9 cellular contexts compared by ENCODE assay signal in the genomic region with DNA sequence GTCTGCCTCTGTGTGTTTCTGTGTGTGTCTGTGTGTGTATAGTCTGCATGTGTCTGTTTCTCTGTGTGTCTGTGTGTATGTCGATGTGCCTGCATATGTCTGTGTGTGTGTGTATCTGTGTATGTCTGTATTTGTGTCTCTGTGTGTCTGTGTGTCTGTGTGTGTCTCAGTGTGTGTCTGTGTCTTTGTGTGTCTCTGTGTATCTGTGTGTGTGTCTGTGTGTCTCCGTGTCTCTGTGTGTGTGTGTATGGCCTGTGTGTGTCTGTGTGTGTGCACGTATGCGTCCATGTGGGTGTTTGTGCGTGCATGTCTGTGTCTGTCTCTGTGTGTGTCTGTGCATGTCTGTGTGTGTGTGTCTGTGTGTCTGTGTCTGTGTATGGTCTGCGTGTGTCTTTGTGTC. TPM values are rescaled to one million over a fixed set of nuclear protein-coding genes. Genes with fewer than 3 reads are reported as not detected.
DNase-seq lines count a peak whose midpoint lies in the region; TF ChIP-seq lines count a peak whose summit lies in the region.
"Had no signal": no experiment of that assay in that cellular context is flagged by ENCODE, and none has a peak within 500 bp of the region (broad histone marks: within the 10 kb centered on the region; RNA-seq: fewer than 3 reads in every experiment).

No MANE protein-coding gene starts in this region.

- H3K14ac ChIP-seq in neuronal stem cell (ENCODE audit: low read length): no peak overlapping the region

- no peaks in the 10 kb centered on the region for H3K4me1 ChIP-seq in BE2C
- H3K4me1 ChIP-seq in HUES6 (ENCODE audit: control insufficient read depth, insufficient read depth, low read length): peaks cover 11% of the 10 kb centered on the region
- peaks cover 5 to 14% of the 10 kb centered on the region in 2 donors for H3K4me1 ChIP-seq in neuronal stem cell (ENCODE audit: control insufficient read depth in 2 of 2, insufficient read depth in 1 of 2, low read depth in 1 of 2, low read length in 2 of 2)

- no peak overlapping the region for H3K4ac ChIP-seq in neuronal stem cell (ENCODE audit: low read length)

- peak overlapping the region; percentile 88 for H2AFZ ChIP-seq in neuronal stem cell (ENCODE audit: low read length)

- H3K4me3 Mint-ChIP-seq in activated T-cell treated with anti-CD3 and anti-CD28 coated beads, Interleukin-2, amount 50 U/mL, for 24 hours: no peak overlapping the region
- H3K4me3 Mint-ChIP-seq: activated naive CD8-positive, alpha-beta T cell had no signal

- no peaks in the 10 kb centered on the region for H3K36me3 ChIP-seq in BE2C
- no peaks in the 10 kb centered on the region for H3K36me3 ChIP-seq in HUES6 (ENCODE audit: control insufficient read depth, insufficient read depth, low read length)
- no peaks in the 10 kb centered on the region for H3K36me3 ChIP-seq in neuronal stem cell (replicated peaks in 1 of 2; ENCODE audit: control insufficient read depth in 2 of 2, insufficient read depth in 2 of 2, low read length in 2 of 2)

- H2AK5ac ChIP-seq in neuronal stem cell (ENCODE audit: low read depth, low read length): no peak overlapping the region

- no peak overlapping the region for H2BK5ac ChIP-seq in neuronal stem cell (ENCODE audit: low read length)

- H3K27ac Mint-ChIP-seq in activated T-cell treated with anti-CD3 and anti-CD28 coated beads, Interleukin-2, amount 50 U/mL, for 24 hours: no peak overlapping the region
- H3K27ac Mint-ChIP-seq: activated naive CD8-positive, alpha-beta T cell had no signal

- H3K27me3 Mint-ChIP-seq in activated T-cell treated with anti-CD3 and anti-CD28 coated beads, Interleukin-2, amount 50 U/mL, for 24 hours: no peaks in the 10 kb centered on the region
- H3K27me3 Mint-ChIP-seq: activated naive CD8-positive, alpha-beta T cell had no signal

- H3K27ac ChIP-seq in HUES6 (ENCODE audit: low read depth, low read length) (no peak overlapping the region), neuronal stem cell (replicated peaks; ENCODE audit: low read length) (no peak overlapping the region)

- DNase-seq in BE2C (no peak), epithelial cell of esophagus (ENCODE audit: low read depth) (no peak), neuronal stem cell (ENCODE audit: low spot score) (no peak), NCI-H2227 (lab: John Stamatoyannopoulos, UW; ENCODE audit: unreplicated experiment) (no peak), GM10266 (ENCODE audit: extremely low spot score) (no peak), GOT3 (lab: John Stamatoyannopoulos, UW) (no peak)
- DNase-seq in activated T-cell treated with anti-CD3 and anti-CD28 coated beads, Interleukin-2, amount 50 U/mL, for 24 hours: no peak

- H4K91ac ChIP-seq in neuronal stem cell (ENCODE audit: low read depth, low read length, poor library complexity): peak overlapping the region; percentile 49

- H3K9me3 ChIP-seq in BE2C (no peaks in the 10 kb centered on the region), HUES6 (ENCODE audit: control insufficient read depth, insufficient read depth, low read depth, low read length) (no peaks in the 10 kb centered on the region), neuronal stem cell (replicated peaks in 1 of 2; ENCODE audit: control insufficient read depth in 2 of 2, insufficient read depth in 1 of 2, low read depth in 1 of 2, low read length in 2 of 2) (peaks cover 0 to 3% of the 10 kb centered on the region in 2 donors)

- no peaks in the 10 kb centered on the region for H3K36me3 Mint-ChIP-seq in activated T-cell treated with anti-CD3 and anti-CD28 coated beads, Interleukin-2, amount 50 U/mL, for 24 hours (ENCODE audit: low read depth)
- H3K36me3 Mint-ChIP-seq: activated naive CD8-positive, alpha-beta T cell had no signal

- peak overlapping the region; percentile 86 for H3K4me3 ChIP-seq in BE2C (ENCODE audit: low read depth, low read length)
- peak overlapping the region; percentile 67 for H3K4me3 ChIP-seq in HUES6 (ENCODE audit: low read depth, low read length)
- H3K4me3 ChIP-seq in epithelial cell of esophagus (ENCODE audit: low read length): peak overlapping the region; percentile 77
- peak overlapping the region; percentile 52 to 78 for H3K4me3 ChIP-seq in neuronal stem cell (ENCODE audit: low read length in 2 of 2)

- no peak overlapping the region for H3K18ac ChIP-seq in neuronal stem cell (ENCODE audit: low read length)

- peak overlapping the region; percentile 9 for H3K23ac ChIP-seq in neuronal stem cell (ENCODE audit: low read depth, low read length, poor library complexity)

- TF ChIP-seq CTCF in BE2C (IDR thresholded peaks at IDR 0.05; ENCODE audit: low read depth, low read length) (no peak), epithelial cell of esophagus (IDR thresholded peaks at IDR 0.05; ENCODE audit: insufficient read depth, low read depth, low read length, missing control alignments) (no peak), GM10266 (IDR thresholded peaks at IDR 0.05; ENCODE audit: control insufficient read depth, insufficient read depth, low read depth, missing control alignments) (no peak)

- H3K9ac ChIP-seq in HUES6 (ENCODE audit: low read length): peak overlapping the region; percentile 84
- peak overlapping the region; percentile 85 for H3K9ac ChIP-seq in neuronal stem cell (ENCODE audit: low read depth, low read length, poor library complexity)

- H4K8ac ChIP-seq in neuronal stem cell (ENCODE audit: low read depth, low read length): peak overlapping the region; percentile 45

- peaks cover 5% of the 10 kb centered on the region for H3K79me1 ChIP-seq in neuronal stem cell (ENCODE audit: low read depth, low read length)

- peak overlapping the region; percentile 66 for H2BK12ac ChIP-seq in neuronal stem cell (ENCODE audit: low read length)

- H3K4me2 ChIP-seq in neuronal stem cell (ENCODE audit: insufficient read depth, low read length, poor library complexity, severe bottlenecking): peak overlapping the region; percentile 63

- H2BK15ac ChIP-seq in neuronal stem cell (ENCODE audit: low read length): no peak overlapping the region

- no peak overlapping the region for H2BK120ac ChIP-seq in neuronal stem cell (ENCODE audit: low read depth, low read length)

- peaks cover 23% of the 10 kb centered on the region for H3K4me1 Mint-ChIP-seq in activated T-cell treated with anti-CD3 and anti-CD28 coated beads, Interleukin-2, amount 50 U/mL, for 24 hours (ENCODE audit: low read depth)

- H3K27me3 ChIP-seq in BE2C: no peaks in the 10 kb centered on the region
- peaks cover 9% of the 10 kb centered on the region for H3K27me3 ChIP-seq in HUES6 (ENCODE audit: control insufficient read depth, insufficient read depth, low read length)
- H3K27me3 ChIP-seq in neuronal stem cell (ENCODE audit: control insufficient read depth in 3 of 3, insufficient read depth in 3 of 3, low read depth in 1 of 3, low read length in 3 of 3): peaks cover 0 to 6% (median 2%) of the 10 kb centered on the region in 3 experiments

- no CpG with 5 or more reads among the region's 6 CpGs for WGBS in neuronal stem cell (ENCODE audit: extremely low coverage in 2 of 2, insufficient read length in 2 of 2, insufficient replicate concordance in 1 of 2), 2 donors

- H3K9me3 Mint-ChIP-seq in activated T-cell treated with anti-CD3 and anti-CD28 coated beads, Interleukin-2, amount 50 U/mL, for 24 hours: no peaks in the 10 kb centered on the region

RNA-seq across cellular contexts. Expression of a gene that starts 0.4 kb away (rescaled TPM):
- 10.3 TPM for polyA plus RNA-seq in BE2C (2012; ENCODE audit: insufficient read depth, insufficient read length, low read depth)
- 3.0 TPM for polyA plus RNA-seq in neuronal stem cell (2013, experiment 1 of 2)
- polyA plus RNA-seq in neuronal stem cell (2013, experiment 2 of 2): 3.3 TPM

RNA-seq across cellular contexts. Expression of a gene that starts 23.8 kb away (rescaled TPM):
- polyA plus RNA-seq in BE2C (2012; ENCODE audit: insufficient read depth, insufficient read length, low read depth): 2,504 TPM
- 860 TPM for polyA plus RNA-seq in neuronal stem cell (2013, experiment 1 of 2)
- polyA plus RNA-seq in neuronal stem cell (2013, experiment 2 of 2): 866 TPM

RNA-seq across cellular contexts. Expression of a gene that starts 26.0 kb away (rescaled TPM):
- polyA plus RNA-seq in BE2C (2012; ENCODE audit: insufficient read depth, insufficient read length, low read depth): 116 TPM
- 25.3 TPM for polyA plus RNA-seq in neuronal stem cell (2013, experiment 1 of 2)
- 26.7 TPM for polyA plus RNA-seq in neuronal stem cell (2013, experiment 2 of 2)

RNA-seq across cellular contexts. Expression of a gene that starts 38.4 kb away (rescaled TPM):
- polyA plus RNA-seq in BE2C (2012; ENCODE audit: insufficient read depth, insufficient read length, low read depth): 95.6 TPM
- polyA plus RNA-seq in neuronal stem cell (2013, experiment 1 of 2): 44.5 TPM
- 44.0 TPM for polyA plus RNA-seq in neuronal stem cell (2013, experiment 2 of 2)

RNA-seq across cellular contexts. Expression of a gene that starts 45.4 kb away (rescaled TPM):
- not detected for polyA plus RNA-seq in BE2C (2012; ENCODE audit: insufficient read depth, insufficient read length, low read depth)
- not detected for polyA plus RNA-seq in neuronal stem cell (2013, experiment 1 of 2)
- not detected for polyA plus RNA-seq in neuronal stem cell (2013, experiment 2 of 2)
